19 cellular contexts compared by ENCODE assay signal in genomic region chr11:10114593-10115404, GRCh38.
"Had no signal": no experiment of that assay in that cellular context is flagged by ENCODE, and none has a peak within 500 bp of the region (broad histone marks: within the 10 kb centered on the region; RNA-seq: fewer than 3 reads in every experiment).

No MANE protein-coding gene starts in this region.

- H3K4me3 ChIP-seq: mucosa of descending colon, spleen had no signal

- H3K27ac ChIP-seq: brain microvascular endothelial cell, spleen had no signal

- H3K4me1 Mint-ChIP-seq: activated CD4-positive, alpha-beta T cell treated with anti-CD3 and anti-CD28 coated beads, Interleukin-2, amount 10 ng/mL, durations not matched to agents 7 days and 5 days; naive thymus-derived CD8-positive, alpha-beta T cell had no signal

- H3K27me3 ChIP-seq: brain microvascular endothelial cell, spleen had no signal

- H3K27ac Mint-ChIP-seq: activated CD4-positive, alpha-beta T cell treated with anti-CD3 and anti-CD28 coated beads, Interleukin-2, amount 10 ng/mL, durations not matched to agents 7 days and 5 days; dendritic cell treated with granulocyte-macrophage colony-stimulating factor and Interleukin-4, amounts not matched to agents 40 ng/mL and 50 ng/mL, for 4 days; stimulated activated naive B cell treated with anti-CD40 and anti-IgM and Interleukin-4, amounts not matched to agents 10 μg/mL and 1 μg/mL and 100 μg/mL, for 72 hours had no signal

- H3K4me3 Mint-ChIP-seq: activated CD4-positive, alpha-beta T cell treated with anti-CD3 and anti-CD28 coated beads, Interleukin-2, amount 10 ng/mL, durations not matched to agents 7 days and 5 days; dendritic cell treated with granulocyte-macrophage colony-stimulating factor and Interleukin-4, amounts not matched to agents 40 ng/mL and 50 ng/mL, for 4 days; naive thymus-derived CD8-positive, alpha-beta T cell; stimulated activated naive B cell treated with anti-CD40 and anti-IgM and Interleukin-4, amounts not matched to agents 10 μg/mL and 1 μg/mL and 100 μg/mL, for 72 hours had no signal

- DNase-seq: activated CD4-positive, alpha-beta T cell treated with anti-CD3 and anti-CD28 coated beads, Interleukin-2, amount 10 ng/mL, durations not matched to agents 7 days and 5 days; activated CD4-positive, CD25-positive, alpha-beta regulatory T cell; activated CD8-positive, alpha-beta memory T cell treated with anti-CD3 and anti-CD28 coated beads for 24 hours; activated naive CD4-positive, alpha-beta T cell treated with anti-CD3 and anti-CD28 coated beads, Interleukin-2, amount 50 U/mL, for 16 hours; activated T-cell treated with anti-CD3 and anti-CD28 coated beads for 4 hours; amniotic stem cell; brain microvascular endothelial cell; cerebellar nuclear complex; erythroblast; mammary epithelial cell; mucosa of descending colon; naive thymus-derived CD8-positive, alpha-beta T cell; right cardiac atrium; spleen; stimulated activated CD4-positive, alpha-beta T cell treated with anti-CD3 and anti-CD28 coated beads, Interleukin-1b, Interleukin-23, amount 100 ng/mL, for 48 hours; stimulated activated naive B cell treated with anti-CD40 and anti-IgM and Interleukin-4, amounts not matched to agents 10 μg/mL and 1 μg/mL and 100 μg/mL, for 72 hours; substantia nigra; trophoblast cell had no signal

- H3K9me3 ChIP-seq: mucosa of descending colon, spleen had no signal

- H3K27me3 Mint-ChIP-seq: activated CD4-positive, alpha-beta T cell treated with anti-CD3 and anti-CD28 coated beads, Interleukin-2, amount 10 ng/mL, durations not matched to agents 7 days and 5 days; dendritic cell treated with granulocyte-macrophage colony-stimulating factor and Interleukin-4, amounts not matched to agents 40 ng/mL and 50 ng/mL, for 4 days; naive thymus-derived CD8-positive, alpha-beta T cell; stimulated activated naive B cell treated with anti-CD40 and anti-IgM and Interleukin-4, amounts not matched to agents 10 μg/mL and 1 μg/mL and 100 μg/mL, for 72 hours had no signal

- H3K36me3 ChIP-seq: brain microvascular endothelial cell, spleen had no signal
